Comparison of ENCODE assay signal across 14 cellular contexts in the genomic region with DNA sequence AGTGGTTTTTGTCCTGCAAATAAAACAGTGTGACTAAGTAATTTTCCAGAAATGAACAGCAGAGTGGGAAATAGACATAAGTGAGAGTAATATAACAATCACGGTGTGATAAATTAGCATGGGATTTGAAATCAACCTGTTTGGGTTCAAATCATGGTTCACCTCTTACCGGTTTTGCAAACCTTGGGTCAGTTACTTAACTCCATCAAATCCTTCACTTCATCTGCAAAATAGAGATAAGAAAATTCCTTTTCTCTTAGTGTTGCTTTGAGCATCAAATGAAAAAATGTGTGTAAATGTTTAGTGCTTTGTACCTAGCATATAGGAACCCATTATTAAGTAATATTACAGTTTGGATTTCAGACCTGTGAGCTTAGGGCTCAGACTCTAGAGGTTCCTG.
DNase-seq lines count a peak whose midpoint lies in the region; ATAC-seq and TF ChIP-seq lines count a peak whose summit lies in the region.
"Had no signal": no experiment of that assay in that cellular context is flagged by ENCODE, and none has a peak within 500 bp of the region (broad histone marks: within the 10 kb centered on the region; RNA-seq: fewer than 3 reads in every experiment).

No MANE protein-coding gene starts in this region.

- H3K36me3 ChIP-seq in GM23338 (ENCODE audit: insufficient read depth) (no peaks in the 10 kb centered on the region), RWPE2 (ENCODE audit: low read depth) (no peaks in the 10 kb centered on the region), hepatocyte (replicated peaks; ENCODE audit: insufficient read depth, low read depth) (no peaks in the 10 kb centered on the region), transverse colon (no peaks in the 10 kb centered on the region), sigmoid colon (no peaks in the 10 kb centered on the region)

- H3K4me2 ChIP-seq in GM23338 (peak overlapping the region; percentile 73), hepatocyte (peak overlapping the region; percentile 80)

- ATAC-seq in GM23338 (no peak), RWPE2 (ENCODE audit: low read depth) (no peak)

- TF ChIP-seq POLR2A in transverse colon (IDR thresholded peaks at IDR 0.05) (no peak), sigmoid colon (IDR thresholded peaks at IDR 0.05) (no peak)

- peaks cover 5% of the 10 kb centered on the region; the same call in 1 of the 3 replicates for H3K36me3 Mint-ChIP-seq in GM23338 (ENCODE audit: low read depth)

- no peaks in the 10 kb centered on the region for H3K9me3 ChIP-seq in RWPE2 (ENCODE audit: severe bottlenecking)
- H3K9me3 ChIP-seq in hepatocyte (ENCODE audit: low read depth) = no peaks in the 10 kb centered on the region
- no peaks in the 10 kb centered on the region for H3K9me3 ChIP-seq in transverse colon
- H3K9me3 ChIP-seq in sigmoid colon = peaks cover 0 to 2% (median 0%) of the 10 kb centered on the region in 4 donors
- H3K9me3 ChIP-seq: SJSA1 had no signal

- H3K27me3 ChIP-seq in GM23338 (ENCODE audit: insufficient read depth) (no peaks in the 10 kb centered on the region), RWPE2 (ENCODE audit: insufficient read depth, poor library complexity, severe bottlenecking) (no peaks in the 10 kb centered on the region), hepatocyte (no peaks in the 10 kb centered on the region), transverse colon (no peaks in the 10 kb centered on the region), sigmoid colon (no peaks in the 10 kb centered on the region)
- H3K27me3 ChIP-seq: SJSA1 had no signal

- peaks cover 73% of the 10 kb centered on the region for H3K79me2 ChIP-seq in GM23338 (replicated peaks; ENCODE audit: insufficient read depth)
- peaks cover 87% of the 10 kb centered on the region for H3K79me2 ChIP-seq in hepatocyte

- TF ChIP-seq CTCF in GM23338 (conservative IDR thresholded peaks at IDR 0.05; ENCODE audit: low read depth in 2 of 2) (no peak), RWPE2 (IDR thresholded peaks at IDR 0.05; ENCODE audit: poor library complexity, severe bottlenecking) (no peak), hepatocyte (IDR thresholded peaks at IDR 0.05; ENCODE audit: poor library complexity) (no peak), transverse colon (IDR thresholded peaks at IDR 0.05) (no peak), sigmoid colon (IDR thresholded peaks at IDR 0.05) (no peak)

- H3K4me3 ChIP-seq in GM23338 (no peak overlapping the region), RWPE2 (ENCODE audit: severe bottlenecking) (no peak overlapping the region), hepatocyte (no peak overlapping the region), transverse colon (no peak overlapping the region), sigmoid colon (no peak overlapping the region)
- H3K4me3 ChIP-seq: SJSA1 had no signal

- no peaks in the 10 kb centered on the region for H4K20me1 ChIP-seq in GM23338 (replicated peaks; ENCODE audit: insufficient read depth)
- H4K20me1 ChIP-seq in hepatocyte (ENCODE audit: insufficient read depth, poor library complexity, severe bottlenecking) = no peaks in the 10 kb centered on the region

- no peak overlapping the region for H3K4me3 Mint-ChIP-seq in GM23338
- H3K4me3 Mint-ChIP-seq: B cell had no signal

- no peak overlapping the region for H3K27ac ChIP-seq in GM23338 (ENCODE audit: low read depth)
- peak overlapping the region; percentile 67 for H3K27ac ChIP-seq in RWPE2 (ENCODE audit: poor library complexity, severe bottlenecking)
- H3K27ac ChIP-seq in hepatocyte = peak overlapping the region; percentile 78
- peak overlapping the region in 3 of 4 donors; percentile 83 to 87 (median 85) for H3K27ac ChIP-seq in transverse colon
- no peak overlapping the region for H3K27ac ChIP-seq in sigmoid colon

- 64% methylated on average over 2 of the region's 2 CpGs for WGBS in hepatocyte (ENCODE audit: low lambda C conversion rate, missing lambda C conversion rate)
- 76 to 83% methylated on average over 2 of the region's 2 CpGs for WGBS in transverse colon (ENCODE audit: low coverage in 1 of 2), 2 donors
- 58 to 85% methylated on average over 2 of the region's 2 CpGs for WGBS in sigmoid colon, 2 donors

- H3K27me3 Mint-ChIP-seq in GM23338 (ENCODE audit: insufficient read depth, low read depth, poor library complexity) = peaks cover 10% of the 10 kb centered on the region

- peaks cover 11% of the 10 kb centered on the region; the same call in 1 of the 2 replicates for H3F3A ChIP-seq in GM23338 (replicated peaks; ENCODE audit: low read depth)

- no peak overlapping the region for H3K27ac Mint-ChIP-seq in GM23338
- H3K27ac Mint-ChIP-seq: B cell had no signal

- H3K4me1 Mint-ChIP-seq in GM23338 = peaks cover 89% of the 10 kb centered on the region

- TF ChIP-seq EP300 in transverse colon (IDR thresholded peaks at IDR 0.05; ENCODE audit: low read depth) = no peak
- TF ChIP-seq EP300 in sigmoid colon (IDR thresholded peaks at IDR 0.05) = no peak

- DNase-seq in GM23338 (ENCODE audit: low spot score) (no peak), RWPE2 (ENCODE audit: low spot score) (no peak), hepatocyte (ENCODE audit: low spot score) (no peak), transverse colon (no peak), mesenteric fat pad (ENCODE audit: low spot score) (no peak), sigmoid colon (no peak), AG08395 (ENCODE audit: low spot score) (no peak)
- DNase-seq: GF-D8, Karpas-422, NCI-H1436, NCI-H1930, NCI-H526 had no signal

- H3K9me3 Mint-ChIP-seq in GM23338 = no peaks in the 10 kb centered on the region

- in situ Hi-C loops in transverse colon (cut with MboI; ENCODE audit: low pct_ligation_motif_present in 1 of 4, low pct_unique_long_range_greater_than_20kb in 1 of 4, low sequenced_read_pairs in 3 of 4) = no loop called here

- intact Hi-C loops in transverse colon (cut with DNase I; ENCODE audit: low total_unique reads) = no loop called here
- intact Hi-C loops in sigmoid colon (cut with DNase I) = no loop called here

- H2AFZ ChIP-seq in GM23338 (no peak overlapping the region), hepatocyte (no peak overlapping the region)

- no peaks in the 10 kb centered on the region for H3K9me2 ChIP-seq in GM23338 (ENCODE audit: insufficient read depth)
- H3K9me2 ChIP-seq in hepatocyte (replicated peaks; ENCODE audit: insufficient read depth) = no peaks in the 10 kb centered on the region

- peaks cover 82% of the 10 kb centered on the region for H3K4me1 ChIP-seq in GM23338 (ENCODE audit: insufficient read depth)
- H3K4me1 ChIP-seq in RWPE2 (ENCODE audit: insufficient read depth, poor library complexity, severe bottlenecking) = peaks cover 27% of the 10 kb centered on the region
- peaks cover 57% of the 10 kb centered on the region for H3K4me1 ChIP-seq in hepatocyte (ENCODE audit: insufficient read depth)
- peaks cover 11 to 46% (median 28%) of the 10 kb centered on the region in 4 donors for H3K4me1 ChIP-seq in transverse colon
- H3K4me1 ChIP-seq in sigmoid colon = peaks cover 0 to 64% (median 62%) of the 10 kb centered on the region in 4 donors

TF ChIP-seq in GM23338, 12 proteins besides CTCF, POLR2A, EP300 and RAD21 (continues in another document):
- no peak for TF ChIP-seq EZH2 (IDR thresholded peaks at IDR 0.05; ENCODE audit: low read depth, unreplicated experiment)
- TF ChIP-seq STAT1 (IDR thresholded peaks at IDR 0.05; ENCODE audit: unreplicated experiment) = no peak

Comparison
In these comparisons a context has a peak if more than half of its experiments do, and no peak if none do; other contexts are left out.
1. H3K27ac ChIP-seq: peak in RWPE2 (single experiment), hepatocyte (single experiment) and transverse colon (3 of 4); none in GM23338 (single experiment) and sigmoid colon (0 of 4).